15 cellular contexts compared by ENCODE assay signal in genomic region chr21:15159382-15160020, GRCh38.
DNase-seq lines count a peak whose midpoint lies in the region; ATAC-seq and TF ChIP-seq lines count a peak whose summit lies in the region.
"Had no signal": no experiment of that assay in that cellular context is flagged by ENCODE, and none has a peak within 500 bp of the region (broad histone marks: within the 10 kb centered on the region; RNA-seq: fewer than 3 reads in every experiment).

No MANE protein-coding gene starts in this region.

- no peak overlapping the region for H3K27ac ChIP-seq in vagina
- H3K27ac ChIP-seq: PC-9, VCaP had no signal

- no peaks in the 10 kb centered on the region for H3K9me3 ChIP-seq in vagina

- peak; percentile 60 for ATAC-seq in GM19023 (IDR thresholded peaks at IDR 0.05; ENCODE audit: unreplicated experiment)
- peak; percentile 95 for ATAC-seq in HG02884 (IDR thresholded peaks at IDR 0.05; ENCODE audit: unreplicated experiment)
- peak; percentile 86 to 95 for ATAC-seq in naive B cell (ENCODE audit: low read depth in 2 of 2)
- no peak for ATAC-seq in left ventricle myocardium superior
- ATAC-seq: sciatic nerve had no signal

- H3K9me3 Mint-ChIP-seq in naive B cell, result peaks cover 0 to 10% (median 2%) of the 10 kb centered on the region in 7 donors

- no peak overlapping the region for H3K4me3 ChIP-seq in vagina
- H3K4me3 ChIP-seq: PC-9 had no signal

- H3K27ac Mint-ChIP-seq in naive B cell, result peak overlapping the region in 2 of 6 donors; percentile 30 to 39

- H3K36me3 ChIP-seq in vagina, result no peaks in the 10 kb centered on the region

- peaks cover 5 to 10% (median 5%) of the 10 kb centered on the region in 3 donors for H3K27me3 Mint-ChIP-seq in naive B cell

- TF ChIP-seq CTCF in vagina (IDR thresholded peaks at IDR 0.05), result no peak

- H3K27me3 ChIP-seq in vagina, result no peaks in the 10 kb centered on the region

- H3K4me1 Mint-ChIP-seq in naive B cell, result peaks cover 18 to 30% (median 22%) of the 10 kb centered on the region in 3 donors

- DNase-seq in NOMO-1 treated with dmso at 0.1 percent for 144 hours (lab: John Stamatoyannopoulos, UW; ENCODE audit: unreplicated experiment) (peak; percentile 47), naive B cell (peak; percentile 28), NAMALWA (ENCODE audit: low spot score) (no peak), vagina (ENCODE audit: extremely low spot score in 2 of 2) (no peak), left ventricle myocardium superior (no peak)
- no peak for DNase-seq in activated naive CD4-positive, alpha-beta T cell treated with Interleukin-2 at 50 U/mL for 16 hours
- DNase-seq: activated effector memory CD4-positive, alpha-beta T cell treated with Interleukin-2 at 50 U/mL for 16 hours; head of caudate nucleus; midbrain; NCI-H1105; PC-9 had no signal

- H3K4me1 ChIP-seq in vagina, result no peaks in the 10 kb centered on the region

- H3K4me3 Mint-ChIP-seq in naive B cell, result peak overlapping the region in 4 of 8 donors; percentile 3 to 62 (median 12)

- no peak for TF ChIP-seq POLR2A in vagina (IDR thresholded peaks at IDR 0.05)

- peaks cover 0 to 20% of the 10 kb centered on the region in 2 donors for H3K36me3 Mint-ChIP-seq in naive B cell

- intact Hi-C loops in vagina (cut with DNase I) (no loop called here), left ventricle myocardium superior (cut with micrococcal nuclease) (no loop called here)

Comparison
In these comparisons a context has a peak if more than half of its experiments do, and no peak if none do; other contexts are left out.
1. DNase-seq: peak in NOMO-1 treated with dmso at 0.1 percent for 144 hours (single experiment) and naive B cell (single experiment); none in NAMALWA (single experiment), vagina (0 of 2), activated naive CD4-positive, alpha-beta T cell treated with Interleukin-2 at 50 U/mL for 16 hours (single experiment) and left ventricle myocardium superior (single experiment).